ENCODE assay signal across 24 cellular contexts in the genomic region with DNA sequence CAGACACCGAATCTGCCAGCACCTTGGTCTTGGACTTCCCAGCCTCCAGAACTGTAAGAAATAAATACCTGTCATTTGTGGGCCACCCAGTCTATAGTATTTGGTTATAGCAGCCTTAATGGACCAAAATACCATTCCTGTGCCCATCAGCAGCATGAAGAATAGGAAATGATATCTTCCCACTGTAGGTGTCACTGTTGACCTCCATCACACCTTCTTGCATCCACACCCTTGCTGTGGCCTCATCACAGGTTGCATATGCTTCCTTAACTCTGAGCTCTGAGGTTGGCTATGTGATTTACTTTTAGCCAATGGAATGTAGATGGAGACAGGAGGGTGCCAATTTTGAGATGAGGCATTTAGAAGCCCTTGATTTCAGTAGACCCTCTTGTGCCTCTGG.
DNase-seq lines count a peak whose midpoint lies in the region; ATAC-seq, FAIRE-seq and TF ChIP-seq lines count a peak whose summit lies in the region.
"Had no signal": no experiment of that assay in that cellular context is flagged by ENCODE, and none has a peak within 500 bp of the region (broad histone marks: within the 10 kb centered on the region; RNA-seq: fewer than 3 reads in every experiment).

No MANE protein-coding gene starts in this region.

- H3K79me2 ChIP-seq in mesendoderm (ENCODE audit: control insufficient read depth, insufficient read depth, low read length), result no peaks in the 10 kb centered on the region

- peak; percentile 9; the same call in 1 of the 2 replicates for TF ChIP-seq CTCF in C4-2B (conservative IDR thresholded peaks at IDR 0.05)

- no peak overlapping the region for H3K4me2 ChIP-seq in mesendoderm (ENCODE audit: low read length)

- no peaks in the 10 kb centered on the region for H3K36me3 ChIP-seq in mesendoderm (ENCODE audit: control insufficient read depth, insufficient read depth, low read length)
- H3K36me3 ChIP-seq: MG63 had no signal

- H4K8ac ChIP-seq in mesendoderm (ENCODE audit: low read depth, low read length), result no peak overlapping the region

- H3K18ac ChIP-seq in mesendoderm (ENCODE audit: low read length), result no peak overlapping the region

- WGBS in mesendoderm (ENCODE audit: extremely low coverage, insufficient coverage, low lambda C conversion rate), result no CpG with 5 or more reads among the region's 1 CpG

- no peak overlapping the region for H3K23ac ChIP-seq in mesendoderm (ENCODE audit: low read length)

- no peak for ATAC-seq in HG03196 (IDR thresholded peaks at IDR 0.05; ENCODE audit: unreplicated experiment)

- no peaks in the 10 kb centered on the region for H3K27me3 ChIP-seq in mesendoderm (ENCODE audit: insufficient read depth, low read length, poor library complexity)
- H3K27me3 ChIP-seq: MG63 had no signal

- no peak overlapping the region for H2BK120ac ChIP-seq in mesendoderm (ENCODE audit: low read depth, low read length)

- H2BK15ac ChIP-seq in mesendoderm (replicated peaks; ENCODE audit: low read depth), result no peak overlapping the region

- no peak overlapping the region for H3K9ac ChIP-seq in mesendoderm (ENCODE audit: low read length)

- FAIRE-seq in GM19239 (lab: Jason Lieb, UNC), result no peak
- FAIRE-seq: GM12892, H54 had no signal

- no peaks in the 10 kb centered on the region for H3K79me1 ChIP-seq in mesendoderm (ENCODE audit: low read length)

- DNase-seq in LHCN-M2 (ENCODE audit: low read depth) (peak; percentile 18), SW480 (ENCODE audit: low spot score) (peak; percentile 35), mesendoderm (peak; percentile 19), GM19239 (ENCODE audit: insufficient read length, low spot score) (no peak), NCI-H226 (no peak)
- DNase-seq: CD8-positive, alpha-beta memory T cell; DMS 273 treated with DMSO at 0.1 percent for 48 hours; DMS79; GF-D8; MG63; NCI-H1092; NCI-H1417 treated with DMSO at 0.1 percent for 48 hours; NCI-H187; NCI-H2081 treated with DMSO at 0.1 percent for 48 hours; NCI-H2171 treated with DMSO at 0.1 percent for 48 hours; NCI-H524 treated with DMSO at 0.1 percent for 48 hours; SHP77; T-helper 1 cell had no signal

- no peak overlapping the region for H2BK5ac ChIP-seq in mesendoderm (ENCODE audit: low read length)

- H4K5ac ChIP-seq in mesendoderm (ENCODE audit: low read length), result no peak overlapping the region

- no peak overlapping the region for H3K4me3 ChIP-seq in mesendoderm (ENCODE audit: low read length)
- H3K4me3 ChIP-seq: MG63 had no signal

- H3K4ac ChIP-seq in mesendoderm (ENCODE audit: low read depth, low read length), result no peak overlapping the region

- no peak overlapping the region for H3K56ac ChIP-seq in mesendoderm (ENCODE audit: low read length)

- H2AK5ac ChIP-seq in mesendoderm (ENCODE audit: low read length), result no peak overlapping the region

- no peak overlapping the region for H3K27ac ChIP-seq in C4-2B
- H3K27ac ChIP-seq in mesendoderm (ENCODE audit: low read depth, low read length), result no peak overlapping the region
- H3K27ac ChIP-seq: HL-60, RWPE1 had no signal

- no peaks in the 10 kb centered on the region for H3K4me1 ChIP-seq in mesendoderm (ENCODE audit: control insufficient read depth, low read depth, low read length)

Comparison
In these comparisons a context has a peak if more than half of its experiments do, and no peak if none do; other contexts are left out.
1. DNase-seq: peak in LHCN-M2 (single experiment), SW480 (single experiment) and mesendoderm (single experiment); none in GM19239 (single experiment) and NCI-H226 (single experiment).